In genomic region chr10:121994429-121994881, GRCh38 we compare ENCODE assay signal across 10 cellular contexts. TPM values are rescaled to one million over a fixed set of nuclear protein-coding genes. Genes with fewer than 3 reads are reported as not detected.
DNase-seq lines count a peak whose midpoint lies in the region; ATAC-seq and TF ChIP-seq lines count a peak whose summit lies in the region.
"Had no signal": no experiment of that assay in that cellular context is flagged by ENCODE, and none has a peak within 500 bp of the region (broad histone marks: within the 10 kb centered on the region; RNA-seq: fewer than 3 reads in every experiment).

No MANE protein-coding gene starts in this region.

- H3K27me3 ChIP-seq in gastroesophageal sphincter (no peaks in the 10 kb centered on the region), muscle layer of duodenum (ENCODE audit: low read depth, low read length) (no peaks in the 10 kb centered on the region), uterus (no peaks in the 10 kb centered on the region)

- 0 to 16% methylated on average over 1 to 4 of the region's 9 CpGs for WGBS in gastroesophageal sphincter (ENCODE audit: low coverage in 1 of 2), 2 donors

- H3K36me3 Mint-ChIP-seq in T-helper 17 cell (ENCODE audit: low read depth): no peaks in the 10 kb centered on the region
- H3K36me3 Mint-ChIP-seq: activated naive CD8-positive, alpha-beta T cell had no signal

- ATAC-seq in gastroesophageal sphincter: peak; percentile 74
- ATAC-seq in T-helper 17 cell: no peak
- no peak for ATAC-seq in HG02759 (IDR thresholded peaks at IDR 0.05; ENCODE audit: unreplicated experiment)

- peak; percentile 30 for DNase-seq in NCI-H748 (lab: John Stamatoyannopoulos, UW; ENCODE audit: unreplicated experiment)
- DNase-seq in NCI-H748 treated with DMSO at 0.1 percent for 48 hours (lab: John Stamatoyannopoulos, UW): no peak
- DNase-seq in uterus: peak; percentile 31 to 38
- no peak for DNase-seq in T-helper 17 cell
- no peak for DNase-seq in NCI-H2081 treated with DMSO at 0.1 percent for 48 hours (lab: John Stamatoyannopoulos, UW)
- DNase-seq: NCI-H446 had no signal

- no peak overlapping the region for H3K27ac Mint-ChIP-seq in T-helper 17 cell
- H3K27ac Mint-ChIP-seq: activated naive CD8-positive, alpha-beta T cell had no signal

- H3K4me3 ChIP-seq in gastroesophageal sphincter: peak overlapping the region; percentile 13 to 31
- H3K4me3 ChIP-seq in muscle layer of duodenum (ENCODE audit: low read depth in 1 of 2, low read length in 2 of 2): peak overlapping the region; percentile 9 to 34
- H3K4me3 ChIP-seq in uterus: no peak overlapping the region

- intact Hi-C loops in uterus (cut with DNase I; ENCODE audit: low total_unique reads): no loop called here

- H3K4me1 ChIP-seq in gastroesophageal sphincter (peaks cover 4 to 61% (median 7%) of the 10 kb centered on the region in 3 donors), muscle layer of duodenum (ENCODE audit: control insufficient read depth in 1 of 2, insufficient read depth in 2 of 2, low read length in 2 of 2) (peaks cover 4 to 17% of the 10 kb centered on the region in 2 donors), uterus (no peaks in the 10 kb centered on the region)

- H3K4me1 Mint-ChIP-seq in T-helper 17 cell: no peaks in the 10 kb centered on the region

- TF ChIP-seq POLR2A in gastroesophageal sphincter (IDR thresholded peaks at IDR 0.05) (no peak), uterus (IDR thresholded peaks at IDR 0.05) (no peak)

- TF ChIP-seq CTCF in gastroesophageal sphincter (IDR thresholded peaks at IDR 0.05) (peak in 1 of 4 experiments; percentile 41), uterus (IDR thresholded peaks at IDR 0.05) (no peak)

- H3K27ac ChIP-seq in gastroesophageal sphincter (peak overlapping the region; percentile 41 to 88 (median 85)), muscle layer of duodenum (ENCODE audit: low read length) (peak overlapping the region; percentile 88), uterus (peak overlapping the region; percentile 73)

- H3K9me3 ChIP-seq in gastroesophageal sphincter (no peaks in the 10 kb centered on the region), muscle layer of duodenum (ENCODE audit: control insufficient read depth in 1 of 2, low read length in 2 of 2) (no peaks in the 10 kb centered on the region), uterus (no peaks in the 10 kb centered on the region), T-helper 17 cell (ENCODE audit: control insufficient read depth, low read length, poor library complexity, severe bottlenecking) (no peaks in the 10 kb centered on the region)

- H3K36me3 ChIP-seq in gastroesophageal sphincter: no peaks in the 10 kb centered on the region
- H3K36me3 ChIP-seq in muscle layer of duodenum (ENCODE audit: control insufficient read depth in 1 of 2, insufficient read depth in 2 of 2, low read length in 2 of 2): no peaks in the 10 kb centered on the region
- no peaks in the 10 kb centered on the region for H3K36me3 ChIP-seq in uterus

- H3K27me3 Mint-ChIP-seq in T-helper 17 cell: peaks cover 36% of the 10 kb centered on the region

- H3K4me3 Mint-ChIP-seq in T-helper 17 cell: no peak overlapping the region
- H3K4me3 Mint-ChIP-seq: activated naive CD8-positive, alpha-beta T cell had no signal

- no peak for TF ChIP-seq EP300 in gastroesophageal sphincter (IDR thresholded peaks at IDR 0.05)

RNA-seq across cellular contexts. Expression of gene TACC2, which starts 5.5 kb away (rescaled TPM):
- total RNA-seq in gastroesophageal sphincter (100 to 1,000 TPM in 1 of 4 donors, 10 to 100 TPM in 3; 63.1 to 102 (median 74.9) TPM), uterus (10 to 100 TPM; 11.5 to 73.0 (median 14.5) TPM), T-helper 17 cell (not detected)

RNA-seq across cellular contexts. Expression of gene NSMCE4A, which starts 19.4 kb away (rescaled TPM):
- total RNA-seq in gastroesophageal sphincter: 100 to 1,000 TPM in 1 of 4 donors, 10 to 100 TPM in 3; 65.2 to 135 (median 85.1) TPM
- total RNA-seq in uterus: 10 to 100 TPM; 54.7 to 80.3 (median 65.5) TPM
- 10 to 100 TPM; 37.0 to 37.4 TPM for total RNA-seq in T-helper 17 cell

Comparison
In these comparisons a context has a peak if more than half of its experiments do, and no peak if none do; other contexts are left out.
1. DNase-seq: peak in NCI-H748 (single experiment) and uterus (2 of 2); none in NCI-H748 treated with DMSO at 0.1 percent for 48 hours (single experiment), T-helper 17 cell (0 of 3) and NCI-H2081 treated with DMSO at 0.1 percent for 48 hours (single experiment).
2. H3K4me3 ChIP-seq: peak in gastroesophageal sphincter (2 of 2) and muscle layer of duodenum (2 of 2); none in uterus (0 of 2).
3. RNA of gene TACC2, which starts 5.5 kb away (total RNA-seq): 63.1 to 102 TPM in gastroesophageal sphincter and 11.5 to 73.0 TPM in uterus; not detected in T-helper 17 cell; every median in the first group is over 10 times any median in the second.
4. Peak in every context shown above with its lines, with median percentiles within 50 percentile points of each other: H3K27ac ChIP-seq.